In the genomic region with DNA sequence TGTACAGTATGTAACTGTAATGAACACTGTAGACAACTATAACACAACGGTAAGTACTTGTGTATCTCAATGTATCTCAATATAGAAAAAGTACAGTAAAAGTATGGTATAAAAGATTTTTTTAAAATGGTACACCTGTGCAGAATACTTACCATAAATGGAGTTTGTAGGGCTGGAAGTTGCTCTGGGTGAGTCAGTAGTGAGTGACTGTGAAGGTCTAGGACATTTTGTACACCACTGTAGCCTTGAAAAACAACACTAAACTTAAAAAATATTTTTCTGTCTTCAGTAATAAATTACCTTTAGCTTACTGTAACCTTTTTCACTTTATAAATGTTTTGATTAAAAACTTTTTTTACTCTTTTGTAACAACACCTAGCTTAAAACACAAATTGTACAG, we compare ENCODE assay signal across 33 cellular contexts.
"Had no signal": no experiment of that assay in that cellular context is flagged by ENCODE, and none has a peak within 500 bp of the region (broad histone marks: within the 10 kb centered on the region; RNA-seq: fewer than 3 reads in every experiment).

No MANE protein-coding gene starts in this region.

- H3K27me3 ChIP-seq: body of pancreas, cardiac muscle cell, dorsolateral prefrontal cortex, gastrocnemius medialis had no signal

- H2AFZ ChIP-seq: parathyroid adenoma had no signal

- H3K36me3 Mint-ChIP-seq: stimulated activated effector memory CD8-positive, alpha-beta T cell treated with anti-CD3 and anti-CD28 coated beads, Interleukin-12 subunit alpha, Interleukin-12 subunit beta, amount 100 ng/mL, for 72 hours had no signal

- H3K9me3 ChIP-seq: body of pancreas had no signal

- H3K27ac ChIP-seq: body of pancreas, cardiac muscle cell, coronary artery, dorsolateral prefrontal cortex, gastrocnemius medialis, parathyroid adenoma, skin epidermis, thoracic aorta had no signal

- H3K9ac ChIP-seq: parathyroid adenoma had no signal

- H3K4me1 Mint-ChIP-seq: activated CD4-positive, alpha-beta memory T cell treated with anti-CD3 and anti-CD28 coated beads, Interleukin-2, amount 10 ng/mL, durations not matched to agents 7 days and 5 days; activated CD4-positive, alpha-beta T cell treated with anti-CD3 and anti-CD28 coated beads, Interleukin-2, amount 10 ng/mL, durations not matched to agents 7 days and 5 days; neural crest cell; stimulated activated effector memory CD8-positive, alpha-beta T cell treated with anti-CD3 and anti-CD28 coated beads, Interleukin-12 subunit alpha, Interleukin-12 subunit beta, amount 100 ng/mL, for 72 hours; T-helper 17 cell had no signal

- H3K4me3 ChIP-seq: body of pancreas, cardiac muscle cell, coronary artery, dorsolateral prefrontal cortex, gastrocnemius medialis, skin epidermis, thoracic aorta had no signal

- FAIRE-seq: keratinocyte, urothelium cell line had no signal

- H3K79me2 ChIP-seq: parathyroid adenoma had no signal

- H3K4me3 Mint-ChIP-seq: activated CD4-positive, alpha-beta memory T cell treated with anti-CD3 and anti-CD28 coated beads, Interleukin-2, amount 10 ng/mL, durations not matched to agents 7 days and 5 days; activated CD4-positive, alpha-beta T cell treated with anti-CD3 and anti-CD28 coated beads, Interleukin-2, amount 10 ng/mL, durations not matched to agents 7 days and 5 days; activated T-cell treated with anti-CD3 and anti-CD28 coated beads, Interleukin-2, amount 50 U/mL, for 4 hours; activated T-helper 17 cell treated with anti-CD3 and anti-CD28 coated beads, Interleukin-2, amount 50 U/mL, for 72 hours; mesothelial cell of epicardium; naive thymus-derived CD4-positive, alpha-beta T cell; neural crest cell; stimulated activated effector memory CD8-positive, alpha-beta T cell treated with anti-CD3 and anti-CD28 coated beads, Interleukin-12 subunit alpha, Interleukin-12 subunit beta, amount 100 ng/mL, for 72 hours; stimulated activated naive CD8-positive, alpha-beta T cell treated with anti-CD3 and anti-CD28 coated beads, Interleukin-15, Interleukin-2, amounts not matched to agents 100 ng/mL and 50 ng/mL, for 24 hours; T-helper 17 cell had no signal

- H3K4me1 ChIP-seq: body of pancreas, parathyroid adenoma had no signal

- H3K9me3 Mint-ChIP-seq: activated T-helper 17 cell treated with anti-CD3 and anti-CD28 coated beads, Interleukin-2, amount 50 U/mL, for 72 hours had no signal

- DNase-seq: activated CD4-positive, alpha-beta memory T cell treated with anti-CD3 and anti-CD28 coated beads, Interleukin-2, amount 10 ng/mL, durations not matched to agents 7 days and 5 days; activated CD4-positive, alpha-beta T cell treated with anti-CD3 and anti-CD28 coated beads, Interleukin-2, amount 10 ng/mL, durations not matched to agents 7 days and 5 days; activated CD4-positive, CD25-positive, alpha-beta regulatory T cell treated with anti-CD3 and anti-CD28 coated beads, Interleukin-2, amount 50 U/mL, for 72 hours; activated T-cell treated with anti-CD3 and anti-CD28 coated beads, Interleukin-2, amount 50 U/mL, for 4 hours; anterior cingulate cortex; body of pancreas; cerebellar nuclear complex; dorsolateral prefrontal cortex; effector memory CD4-positive, alpha-beta T cell; gastrocnemius medialis; glutamatergic neuron; left colon; naive thymus-derived CD4-positive, alpha-beta T cell; nucleus accumbens; right cardiac atrium; stimulated activated CD4-positive, alpha-beta T cell treated with anti-CD3 and anti-CD28 coated beads, Interleukin-4, amount 100 ng/mL, for 24 hours; T-helper 17 cell; trophoblast cell had no signal

- H3K27me3 Mint-ChIP-seq: activated CD4-positive, alpha-beta memory T cell treated with anti-CD3 and anti-CD28 coated beads, Interleukin-2, amount 10 ng/mL, durations not matched to agents 7 days and 5 days; activated CD4-positive, alpha-beta T cell treated with anti-CD3 and anti-CD28 coated beads, Interleukin-2, amount 10 ng/mL, durations not matched to agents 7 days and 5 days; activated T-helper 17 cell treated with anti-CD3 and anti-CD28 coated beads, Interleukin-2, amount 50 U/mL, for 72 hours; naive thymus-derived CD4-positive, alpha-beta T cell; stimulated activated naive CD8-positive, alpha-beta T cell treated with anti-CD3 and anti-CD28 coated beads, Interleukin-15, Interleukin-2, amounts not matched to agents 100 ng/mL and 50 ng/mL, for 24 hours; T-helper 17 cell had no signal

- ATAC-seq: activated naive CD4-positive, alpha-beta T cell treated with anti-CD3 and anti-CD28 coated beads, Interleukin-2, amount 50 U/mL, for 72 hours; activated T-cell treated with anti-CD3 and anti-CD28 coated beads, Interleukin-2, amount 50 U/mL, for 4 hours; activated T-helper 17 cell treated with anti-CD3 and anti-CD28 coated beads, Interleukin-2, amount 50 U/mL, for 72 hours; body of pancreas; esophagus mucosa; gastrocnemius medialis; left colon; naive thymus-derived CD4-positive, alpha-beta T cell; right cardiac atrium; SK-N-SH treated with all-trans-retinoic acid at 6 μM for 48 hours; stimulated activated effector memory CD8-positive, alpha-beta T cell treated with anti-CD3 and anti-CD28 coated beads, Interleukin-12 subunit alpha, Interleukin-12 subunit beta, amount 100 ng/mL, for 72 hours; T-helper 17 cell had no signal

- H3K27ac Mint-ChIP-seq: activated CD4-positive, alpha-beta memory T cell treated with anti-CD3 and anti-CD28 coated beads, Interleukin-2, amount 10 ng/mL, durations not matched to agents 7 days and 5 days; activated CD4-positive, alpha-beta T cell treated with anti-CD3 and anti-CD28 coated beads, Interleukin-2, amount 10 ng/mL, durations not matched to agents 7 days and 5 days; activated naive CD4-positive, alpha-beta T cell treated with anti-CD3 and anti-CD28 coated beads, Interleukin-2, amount 50 U/mL, for 72 hours; activated T-helper 17 cell treated with anti-CD3 and anti-CD28 coated beads, Interleukin-2, amount 50 U/mL, for 72 hours; mesothelial cell of epicardium; naive thymus-derived CD4-positive, alpha-beta T cell; stimulated activated effector memory CD8-positive, alpha-beta T cell treated with anti-CD3 and anti-CD28 coated beads, Interleukin-12 subunit alpha, Interleukin-12 subunit beta, amount 100 ng/mL, for 72 hours; stimulated activated naive CD8-positive, alpha-beta T cell treated with anti-CD3 and anti-CD28 coated beads, Interleukin-15, Interleukin-2, amounts not matched to agents 100 ng/mL and 50 ng/mL, for 24 hours; T-helper 17 cell had no signal

- H3K36me3 ChIP-seq: cardiac muscle cell, gastrocnemius medialis, thoracic aorta had no signal
